Comparison of ENCODE assay signal across 18 cellular contexts in genomic region chr5:62142351-62142750, GRCh38.
"Had no signal": no experiment of that assay in that cellular context is flagged by ENCODE, and none has a peak within 500 bp of the region (broad histone marks: within the 10 kb centered on the region; RNA-seq: fewer than 3 reads in every experiment).

No MANE protein-coding gene starts in this region.

- DNase-seq: effector CD4-positive, alpha-beta T cell; endodermal cell; erythroblast; foreskin keratinocyte; heart left ventricle; hippocampal formation; occipital lobe; pancreas; stimulated activated CD4-positive, alpha-beta T cell treated with anti-CD3 and anti-CD28 coated beads, Interleukin-4, amount 100 ng/mL, for 1 hour; stimulated activated CD8-positive, alpha-beta memory T cell treated with anti-CD3 and anti-CD28 coated beads, Interleukin-4, amount 100 ng/mL, for 48 hours; stimulated activated naive CD8-positive, alpha-beta T cell treated with anti-CD3 and anti-CD28 coated beads, Interleukin-15, Interleukin-2, amounts not matched to agents 100 U/mL and 50 U/mL, for 24 hours; upper lobe of right lung had no signal

- H3K27ac Mint-ChIP-seq: natural killer cell treated with Interleukin-12 subunit alpha and Interleukin-12 subunit beta and Interleukin-15 and Interleukin-18, amount 100 ng/mL, for 72 hours; stimulated activated effector memory CD8-positive, alpha-beta T cell treated with anti-CD3 and anti-CD28 coated beads, Interleukin-12 subunit alpha, Interleukin-12 subunit beta, amount 100 ng/mL, for 72 hours had no signal

- H3K9me3 ChIP-seq: heart left ventricle, pancreas, prostate gland, tibial nerve, upper lobe of right lung, vagina had no signal

- H3K36me3 ChIP-seq: heart left ventricle, pancreas, prostate gland, tibial nerve, upper lobe of right lung, vagina had no signal

- H3K4me1 Mint-ChIP-seq: stimulated activated effector memory CD8-positive, alpha-beta T cell treated with anti-CD3 and anti-CD28 coated beads, Interleukin-12 subunit alpha, Interleukin-12 subunit beta, amount 100 ng/mL, for 72 hours had no signal

- H3K4me3 ChIP-seq: coronary artery, heart left ventricle, pancreas, prostate gland, tibial nerve, upper lobe of right lung, vagina had no signal

- H3K9me3 Mint-ChIP-seq: natural killer cell treated with Interleukin-12 subunit alpha and Interleukin-12 subunit beta and Interleukin-15 and Interleukin-18, amount 100 ng/mL, for 72 hours; stimulated activated effector memory CD8-positive, alpha-beta T cell treated with anti-CD3 and anti-CD28 coated beads, Interleukin-12 subunit alpha, Interleukin-12 subunit beta, amount 100 ng/mL, for 72 hours had no signal

- H3K27me3 ChIP-seq: foreskin keratinocyte, pancreas, tibial nerve, upper lobe of right lung, vagina had no signal

- ATAC-seq: foreskin keratinocyte; heart left ventricle; natural killer cell treated with Interleukin-12 subunit alpha and Interleukin-12 subunit beta and Interleukin-15 and Interleukin-18, amount 100 ng/mL, for 72 hours; pancreas; stimulated activated effector memory CD8-positive, alpha-beta T cell treated with anti-CD3 and anti-CD28 coated beads, Interleukin-12 subunit alpha, Interleukin-12 subunit beta, amount 100 ng/mL, for 72 hours; stimulated activated naive CD8-positive, alpha-beta T cell treated with anti-CD3 and anti-CD28 coated beads, Interleukin-15, Interleukin-2, amounts not matched to agents 100 U/mL and 50 U/mL, for 24 hours; upper lobe of right lung had no signal

- H3K4me1 ChIP-seq: foreskin keratinocyte, vagina had no signal

- H3K27ac ChIP-seq: coronary artery, foreskin keratinocyte, heart left ventricle, pancreas, prostate gland, tibial nerve, upper lobe of right lung, vagina had no signal

- H3K36me3 Mint-ChIP-seq: natural killer cell treated with Interleukin-12 subunit alpha and Interleukin-12 subunit beta and Interleukin-15 and Interleukin-18, amount 100 ng/mL, for 72 hours; stimulated activated effector memory CD8-positive, alpha-beta T cell treated with anti-CD3 and anti-CD28 coated beads, Interleukin-12 subunit alpha, Interleukin-12 subunit beta, amount 100 ng/mL, for 72 hours had no signal

- H3K4me3 Mint-ChIP-seq: endodermal cell; natural killer cell treated with Interleukin-12 subunit alpha and Interleukin-12 subunit beta and Interleukin-15 and Interleukin-18, amount 100 ng/mL, for 72 hours; stimulated activated effector memory CD8-positive, alpha-beta T cell treated with anti-CD3 and anti-CD28 coated beads, Interleukin-12 subunit alpha, Interleukin-12 subunit beta, amount 100 ng/mL, for 72 hours had no signal
